ENCODE assay signal across 12 cellular contexts in genomic region chr4:40190465-40190864, GRCh38. TPM values are rescaled to one million over a fixed set of nuclear protein-coding genes. Genes with fewer than 3 reads are reported as not detected.
DNase-seq lines count a peak whose midpoint lies in the region; ATAC-seq and TF ChIP-seq lines count a peak whose summit lies in the region.
"Had no signal": no experiment of that assay in that cellular context is flagged by ENCODE, and none has a peak within 500 bp of the region (broad histone marks: within the 10 kb centered on the region; RNA-seq: fewer than 3 reads in every experiment).

No MANE protein-coding gene starts in this region.

- H3K36me3 ChIP-seq in PC-3 (ENCODE audit: low read depth, low read length): no peaks in the 10 kb centered on the region
- H3K36me3 ChIP-seq: lower lobe of right lung, pancreas had no signal

- H3K27me3 ChIP-seq in PC-3 (ENCODE audit: low read length) (no peaks in the 10 kb centered on the region), foreskin keratinocyte (no peaks in the 10 kb centered on the region)
- H3K27me3 ChIP-seq: pancreas had no signal

- no peaks in the 10 kb centered on the region for H3K27me3 Mint-ChIP-seq in stimulated activated naive CD8-positive, alpha-beta T cell treated with anti-CD3 and anti-CD28 coated beads, Interleukin-15, Interleukin-2, amounts not matched to agents 100 ng/mL and 50 ng/mL, for 24 hours
- no peaks in the 10 kb centered on the region for H3K27me3 Mint-ChIP-seq in effector memory CD8-positive, alpha-beta T cell

- H3K9me3 ChIP-seq in PC-3 (ENCODE audit: low read length): no peaks in the 10 kb centered on the region
- H3K9me3 ChIP-seq: lower lobe of right lung, pancreas had no signal

- peak overlapping the region; percentile 84 for H3K9ac ChIP-seq in PC-3 (ENCODE audit: low read length)

- CTCF ChIA-PET in PC-3 (lab: Charles Lee): no interaction called here

- TF ChIP-seq CTCF in PC-3 (conservative IDR thresholded peaks at IDR 0.05; ENCODE audit: low read depth, low read length): no peak
- TF ChIP-seq CTCF in foreskin keratinocyte (conservative IDR thresholded peaks at IDR 0.05): no peak

- no peaks in the 10 kb centered on the region for H3K36me3 Mint-ChIP-seq in stimulated activated naive CD8-positive, alpha-beta T cell treated with anti-CD3 and anti-CD28 coated beads, Interleukin-15, Interleukin-2, amounts not matched to agents 100 ng/mL and 50 ng/mL, for 24 hours (ENCODE audit: low read depth)
- peaks cover 26% of the 10 kb centered on the region for H3K36me3 Mint-ChIP-seq in effector memory CD8-positive, alpha-beta T cell (ENCODE audit: insufficient read depth)

- no TSS peak for BruUV-seq in PC-3 (replicated peaks; lab: Mats Ljungman, UMichigan)

- no peak for ATAC-seq in stimulated activated naive CD8-positive, alpha-beta T cell treated with anti-CD3 and anti-CD28 coated beads, Interleukin-15, Interleukin-2, amounts not matched to agents 100 U/mL and 50 U/mL, for 24 hours
- ATAC-seq in PC-3 (peak; percentile 16), Right ventricle myocardium superior (ENCODE audit: poor library complexity) (no peak), foreskin keratinocyte (no peak)
- ATAC-seq in effector memory CD8-positive, alpha-beta T cell (replicated peaks): no peak
- ATAC-seq: esophagus mucosa, lower lobe of right lung had no signal

- no peak for DNase-seq in stimulated activated naive CD8-positive, alpha-beta T cell treated with anti-CD3 and anti-CD28 coated beads, Interleukin-15, Interleukin-2, amounts not matched to agents 100 U/mL and 50 U/mL, for 24 hours
- DNase-seq in PC-3: no peak
- DNase-seq in effector memory CD8-positive, alpha-beta T cell: no peak
- DNase-seq in C1 segment of cervical spinal cord (lab: John Stamatoyannopoulos, UW): no peak
- no peak for DNase-seq in Right ventricle myocardium superior
- no peak for DNase-seq in NCI-H69 (lab: John Stamatoyannopoulos, UW)
- no peak for DNase-seq in foreskin keratinocyte
- DNase-seq: caudate nucleus, lower lobe of right lung had no signal

- H3K4me3 Mint-ChIP-seq in stimulated activated naive CD8-positive, alpha-beta T cell treated with anti-CD3 and anti-CD28 coated beads, Interleukin-15, Interleukin-2, amounts not matched to agents 100 ng/mL and 50 ng/mL, for 24 hours: peak overlapping the region; percentile 97
- H3K4me3 Mint-ChIP-seq in effector memory CD8-positive, alpha-beta T cell: peak overlapping the region; percentile 98 to 99

- intact Hi-C loops in PC-3 (cut with micrococcal nuclease): loop anchor here (2.0 kb wide), 3 partner anchors 64 to 126 kb away; no protein-coding TSS in a partner anchor
- intact Hi-C loops in Right ventricle myocardium superior (cut with DNase I): no loop called here

- H3K4me1 ChIP-seq in PC-3 (ENCODE audit: insufficient read depth, low read length): peaks cover 32% of the 10 kb centered on the region
- H3K4me1 ChIP-seq in foreskin keratinocyte: peaks cover 25% of the 10 kb centered on the region
- H3K4me1 ChIP-seq: lower lobe of right lung had no signal

- peaks cover 93% of the 10 kb centered on the region for H3K4me1 Mint-ChIP-seq in stimulated activated naive CD8-positive, alpha-beta T cell treated with anti-CD3 and anti-CD28 coated beads, Interleukin-15, Interleukin-2, amounts not matched to agents 100 ng/mL and 50 ng/mL, for 24 hours (ENCODE audit: low read depth)
- H3K4me1 Mint-ChIP-seq in effector memory CD8-positive, alpha-beta T cell (ENCODE audit: low read depth in 2 of 2): peaks cover 24 to 58% of the 10 kb centered on the region in 2 donors

- H3K27ac ChIP-seq in PC-3 (ENCODE audit: low read length): peak overlapping the region; percentile 94
- H3K27ac ChIP-seq in foreskin keratinocyte: no peak overlapping the region
- H3K27ac ChIP-seq: lower lobe of right lung had no signal

- H3K4me2 ChIP-seq in PC-3 (ENCODE audit: low read length): peak overlapping the region; percentile 73

- H3F3A ChIP-seq in PC-3 (ENCODE audit: low read length, unreplicated experiment): no peaks in the 10 kb centered on the region

- peak overlapping the region; percentile 52; the same call in 1 of the 2 replicates for H3K4me3 ChIP-seq in PC-3 (ENCODE audit: low read length)
- H3K4me3 ChIP-seq: lower lobe of right lung, pancreas had no signal

- H3K9me3 Mint-ChIP-seq in stimulated activated naive CD8-positive, alpha-beta T cell treated with anti-CD3 and anti-CD28 coated beads, Interleukin-15, Interleukin-2, amounts not matched to agents 100 ng/mL and 50 ng/mL, for 24 hours: no peaks in the 10 kb centered on the region
- no peaks in the 10 kb centered on the region for H3K9me3 Mint-ChIP-seq in effector memory CD8-positive, alpha-beta T cell

- H4K20me1 ChIP-seq in PC-3 (ENCODE audit: low read length): no peaks in the 10 kb centered on the region

- H3K79me2 ChIP-seq in PC-3 (ENCODE audit: low read length): no peaks in the 10 kb centered on the region

- H3K27ac Mint-ChIP-seq in stimulated activated naive CD8-positive, alpha-beta T cell treated with anti-CD3 and anti-CD28 coated beads, Interleukin-15, Interleukin-2, amounts not matched to agents 100 ng/mL and 50 ng/mL, for 24 hours: peak overlapping the region; percentile 97
- peak overlapping the region; percentile 53 to 99 for H3K27ac Mint-ChIP-seq in effector memory CD8-positive, alpha-beta T cell

- H2AFZ ChIP-seq in PC-3 (ENCODE audit: low read length): peak overlapping the region; percentile 19

- H3K9me2 ChIP-seq in PC-3 (replicated peaks; ENCODE audit: low read length): no peaks in the 10 kb centered on the region

- POLR2A ChIA-PET in PC-3 (lab: Charles Lee; ENCODE audit: unreplicated experiment): interaction anchor here (0.5 to 0.6 kb wide), 3 partner anchors 95 to 144 kb away, joined by 4 to 10 read pairs (median 4); no protein-coding TSS in a partner anchor

RNA-seq across cellular contexts. Expression of gene RHOH, which starts 6.4 kb away (rescaled TPM):
- 0.12 TPM in 1 of 2 replicates, not detected in the other for total RNA-seq in PC-3 (2014; rRNA removed)
- 0.38 TPM for total RNA-seq in Right ventricle myocardium superior
- total RNA-seq in foreskin keratinocyte: not detected in 2 replicates
- not detected in 2 replicates for polyA plus RNA-seq in foreskin keratinocyte
